ENCODE assay signal across 11 cellular contexts in the genomic region with DNA sequence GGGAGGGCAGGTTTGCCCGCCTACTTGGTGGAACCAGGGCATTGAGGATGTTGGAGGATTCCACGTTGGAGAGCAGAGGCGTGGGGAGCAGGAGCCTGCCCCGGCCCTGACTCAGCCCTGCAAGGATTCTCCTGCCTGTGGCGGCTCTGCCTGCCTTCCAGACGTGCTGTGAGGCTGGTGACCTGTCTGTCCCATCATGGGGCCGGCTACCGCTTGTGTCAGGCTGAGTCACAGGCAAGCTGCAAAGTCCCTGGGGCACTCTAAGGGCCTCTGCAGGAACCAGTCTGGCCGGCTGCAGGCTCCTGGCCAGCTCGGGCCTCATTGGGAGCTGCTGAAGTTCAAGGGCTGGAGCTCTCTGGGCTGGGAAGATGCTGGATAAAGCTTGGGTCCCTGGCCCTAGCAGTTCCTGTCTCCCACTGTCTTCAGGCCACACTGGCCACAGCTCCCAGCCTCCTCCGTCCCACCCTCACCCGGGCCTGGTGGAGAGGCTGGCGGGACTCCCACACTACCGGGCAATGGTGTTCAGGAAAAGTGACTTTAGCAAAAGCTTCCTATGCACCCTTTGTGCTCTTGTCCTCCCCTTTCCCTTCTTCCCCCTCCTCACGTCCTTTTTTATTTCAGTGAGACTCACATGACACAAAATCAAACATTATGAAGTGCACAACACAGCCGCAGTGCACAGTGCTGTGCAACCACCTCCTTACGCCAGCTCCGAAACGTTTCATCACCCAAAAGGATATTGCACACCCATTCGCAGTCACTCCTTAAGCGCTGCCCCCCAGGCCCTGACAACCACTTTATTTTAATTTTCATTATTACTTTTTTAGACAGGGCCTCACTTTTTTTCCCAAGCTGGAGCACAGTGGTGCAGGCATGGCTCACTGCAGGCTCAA. TPM values are rescaled to one million over a fixed set of nuclear protein-coding genes. Genes with fewer than 3 reads are reported as not detected.
DNase-seq lines count a peak whose midpoint lies in the region; ATAC-seq and TF ChIP-seq lines count a peak whose summit lies in the region.
"Had no signal": no experiment of that assay in that cellular context is flagged by ENCODE, and none has a peak within 500 bp of the region (broad histone marks: within the 10 kb centered on the region; RNA-seq: fewer than 3 reads in every experiment).

No MANE protein-coding gene starts in this region.

- POLR2A ChIA-PET in MCF 10A (lab: Yijun Ruan, JAX): interaction anchor here (0.7 to 1.4 kb wide), 5 partner anchors 10 to 454 kb away, joined by 3 to 5 read pairs (median 3); no protein-coding TSS in a partner anchor

- no peak for TF ChIP-seq EP300 in Ishikawa (IDR thresholded peaks at IDR 0.05; ENCODE audit: borderline replicate concordance)

- intact Hi-C loops in MCF 10A (cut with micrococcal nuclease): no loop called here

- H3K27ac Mint-ChIP-seq in MCF 10A (ENCODE audit: low read depth, unreplicated experiment): peak overlapping the region; percentile 31

- no peak for ATAC-seq in HG03432 (IDR thresholded peaks at IDR 0.05; ENCODE audit: unreplicated experiment)
- ATAC-seq: psoas muscle had no signal

- TF ChIP-seq RAD21 in Ishikawa (IDR thresholded peaks at IDR 0.05; ENCODE audit: low read depth): no peak

- no peaks in the 10 kb centered on the region for H3K9me3 Mint-ChIP-seq in MCF 10A (ENCODE audit: unreplicated experiment)

- CTCF ChIA-PET in MCF 10A (lab: Yijun Ruan, JAX): interaction anchor here (0.8 to 1.9 kb wide), 3 partner anchors 7 to 36 kb away, joined by 4 to 7 read pairs (median 5); no protein-coding TSS in a partner anchor

- no peak overlapping the region for H3K4me3 Mint-ChIP-seq in MCF 10A (ENCODE audit: unreplicated experiment)

- peaks cover 5% of the 10 kb centered on the region for H3K4me1 Mint-ChIP-seq in MCF 10A (ENCODE audit: insufficient read depth, unreplicated experiment)

- peak; percentile 30 for DNase-seq in D341Med (ENCODE audit: low spot score)
- DNase-seq in MCF 10A (ENCODE audit: unreplicated experiment): peak; percentile 83
- DNase-seq in lung microvascular endothelial cell (ENCODE audit: low read depth in 2 of 2): peak; percentile 26 to 76
- no peak for DNase-seq in OCI-M2 (lab: John Stamatoyannopoulos, UW; ENCODE audit: unreplicated experiment)
- DNase-seq in activated gamma-delta T cell treated with Interleukin-2 at 50 U/mL for 16 hours: no peak
- no peak for DNase-seq in NCI-H1048 (lab: John Stamatoyannopoulos, UW)
- DNase-seq: DND-41, NCI-H524 treated with DMSO at 0.1 percent for 48 hours, psoas muscle had no signal

- H3K27me3 Mint-ChIP-seq in MCF 10A (ENCODE audit: insufficient read depth, unreplicated experiment): no peaks in the 10 kb centered on the region

- no peaks in the 10 kb centered on the region for H3K36me3 Mint-ChIP-seq in MCF 10A (ENCODE audit: insufficient read depth, unreplicated experiment)

- no TSS peak for BruUV-seq in MCF 10A (replicated peaks; lab: Mats Ljungman, UMichigan)

- no peak for TF ChIP-seq CTCF in MCF 10A (IDR thresholded peaks at IDR 0.05; ENCODE audit: unreplicated experiment)

TF ChIP-seq in Ishikawa, 13 proteins besides CTCF, POLR2A, EP300 and RAD21:
- TF ChIP-seq CREB1 (IDR thresholded peaks at IDR 0.05; ENCODE audit: low read depth): no peak
- TF ChIP-seq, protein P1, sequence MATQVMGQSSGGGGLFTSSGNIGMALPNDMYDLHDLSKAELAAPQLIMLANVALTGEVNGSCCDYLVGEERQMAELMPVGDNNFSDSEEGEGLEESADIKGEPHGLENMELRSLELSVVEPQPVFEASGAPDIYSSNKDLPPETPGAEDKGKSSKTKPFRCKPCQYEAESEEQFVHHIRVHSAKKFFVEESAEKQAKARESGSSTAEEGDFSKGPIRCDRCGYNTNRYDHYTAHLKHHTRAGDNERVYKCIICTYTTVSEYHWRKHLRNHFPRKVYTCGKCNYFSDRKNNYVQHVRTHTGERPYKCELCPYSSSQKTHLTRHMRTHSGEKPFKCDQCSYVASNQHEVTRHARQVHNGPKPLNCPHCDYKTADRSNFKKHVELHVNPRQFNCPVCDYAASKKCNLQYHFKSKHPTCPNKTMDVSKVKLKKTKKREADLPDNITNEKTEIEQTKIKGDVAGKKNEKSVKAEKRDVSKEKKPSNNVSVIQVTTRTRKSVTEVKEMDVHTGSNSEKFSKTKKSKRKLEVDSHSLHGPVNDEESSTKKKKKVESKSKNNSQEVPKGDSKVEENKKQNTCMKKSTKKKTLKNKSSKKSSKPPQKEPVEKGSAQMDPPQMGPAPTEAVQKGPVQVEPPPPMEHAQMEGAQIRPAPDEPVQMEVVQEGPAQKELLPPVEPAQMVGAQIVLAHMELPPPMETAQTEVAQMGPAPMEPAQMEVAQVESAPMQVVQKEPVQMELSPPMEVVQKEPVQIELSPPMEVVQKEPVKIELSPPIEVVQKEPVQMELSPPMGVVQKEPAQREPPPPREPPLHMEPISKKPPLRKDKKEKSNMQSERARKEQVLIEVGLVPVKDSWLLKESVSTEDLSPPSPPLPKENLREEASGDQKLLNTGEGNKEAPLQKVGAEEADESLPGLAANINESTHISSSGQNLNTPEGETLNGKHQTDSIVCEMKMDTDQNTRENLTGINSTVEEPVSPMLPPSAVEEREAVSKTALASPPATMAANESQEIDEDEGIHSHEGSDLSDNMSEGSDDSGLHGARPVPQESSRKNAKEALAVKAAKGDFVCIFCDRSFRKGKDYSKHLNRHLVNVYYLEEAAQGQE (IDR thresholded peaks at IDR 0.05; ENCODE audit: low read depth): no peak
- TF ChIP-seq ZBTB7A (IDR thresholded peaks at IDR 0.05; ENCODE audit: low read depth): no peak
- peak; percentile 59; the same call in 1 of the 2 replicates for TF ChIP-seq NFIC (IDR thresholded peaks at IDR 0.05)
- TF ChIP-seq MAX (IDR thresholded peaks at IDR 0.05): no peak
- no peak for TF ChIP-seq FOXM1 (IDR thresholded peaks at IDR 0.05; ENCODE audit: borderline replicate concordance, low read depth)
- no peak for TF ChIP-seq TAF1 (IDR thresholded peaks at IDR 0.05; ENCODE audit: low read depth)
- TF ChIP-seq TCF12 (IDR thresholded peaks at IDR 0.05; ENCODE audit: low read depth): 0 out of 2 replicates have a peak, but pooled peaks have one; percentile 33

RNA-seq across cellular contexts. Expression of gene ULK1, which starts 22.0 kb away (rescaled TPM):
- total RNA-seq in MCF 10A (2022) (21.7 and 28.2 TPM in 2 replicates), lung microvascular endothelial cell (4.8 and 6.9 TPM in 2 replicates)

RNA-seq across cellular contexts. Expression of gene MMP17, which starts 44.2 kb away (rescaled TPM):
- total RNA-seq in MCF 10A (2022) (4.3 and 5.4 TPM in 2 replicates), lung microvascular endothelial cell (5.0 and 9.9 TPM in 2 replicates)

RNA-seq across cellular contexts. Expression of gene PUS1, which starts 56.7 kb away (rescaled TPM):
- total RNA-seq in MCF 10A (2022) (44.1 and 72.3 TPM in 2 replicates), lung microvascular endothelial cell (5.0 and 7.5 TPM in 2 replicates)

Comparison
In these comparisons a context has a peak if more than half of its experiments do, and no peak if none do; other contexts are left out.
1. DNase-seq: peak in D341Med (single experiment), MCF 10A (single experiment) and lung microvascular endothelial cell (2 of 2); none in OCI-M2 (single experiment), activated gamma-delta T cell treated with Interleukin-2 at 50 U/mL for 16 hours (single experiment) and NCI-H1048 (single experiment).